8 cellular contexts compared by ENCODE assay signal in the genomic region with DNA sequence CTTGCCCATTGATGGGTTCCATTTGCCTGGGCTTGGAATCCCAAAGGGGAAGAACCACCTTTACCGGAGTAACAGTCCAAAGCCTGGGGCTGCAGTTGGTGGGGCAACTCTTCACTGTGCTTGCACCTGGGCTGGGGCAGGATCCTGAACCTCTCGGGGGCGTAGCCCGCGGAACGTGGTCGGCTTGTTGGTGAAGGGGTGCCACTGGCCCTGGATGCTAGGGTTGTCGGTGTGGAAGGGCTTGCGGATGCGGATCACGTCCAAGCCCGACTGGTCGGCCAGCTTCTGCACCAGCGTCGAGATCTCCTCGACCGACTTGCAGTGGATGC. TPM values are rescaled to one million over a fixed set of nuclear protein-coding genes. Genes with fewer than 3 reads are reported as not detected.
A peak's percentile ranks its signal among the peaks of the same experiment; 100 is the strongest.
DNase-seq lines count a peak whose midpoint lies in the region; ATAC-seq and TF ChIP-seq lines count a peak whose summit lies in the region.

No MANE protein-coding gene starts in this region.

- H3K4me3 ChIP-seq in WERI-Rb-1 (ENCODE audit: low read depth, low read length) (peak overlapping the region; percentile 96), skeletal muscle cell (ENCODE audit: low read depth, low read length) (peak overlapping the region; percentile 95)

- peak; percentile 7 for ATAC-seq in GM21528 (IDR thresholded peaks at IDR 0.05; ENCODE audit: low FRiP score, unreplicated experiment)
- peak; percentile 13 for ATAC-seq in foreskin keratinocyte
- no peak for ATAC-seq in GM21515 (IDR thresholded peaks at IDR 0.05; ENCODE audit: unreplicated experiment)
- ATAC-seq in HG02623 (IDR thresholded peaks at IDR 0.05; ENCODE audit: unreplicated experiment): no peak

- H3K27me3 ChIP-seq in WERI-Rb-1 (ENCODE audit: insufficient read depth, low read depth, severe bottlenecking) (no peaks in the 10 kb centered on the region), foreskin keratinocyte (no peaks in the 10 kb centered on the region)

- DNase-seq in WERI-Rb-1: no peak
- no peak for DNase-seq in foreskin keratinocyte
- no peak for DNase-seq in skeletal muscle cell (ENCODE audit: low read depth)
- DNase-seq in NCI-H2029 (lab: John Stamatoyannopoulos, UW): no peak
- DNase-seq in LoVo (ENCODE audit: low spot score): no peak

- H3K9me3 ChIP-seq in WERI-Rb-1 (ENCODE audit: severe bottlenecking): no peaks in the 10 kb centered on the region

- TF ChIP-seq CTCF in WERI-Rb-1 (IDR thresholded peaks at IDR 0.05; ENCODE audit: low read depth, low read length) (no peak), foreskin keratinocyte (conservative IDR thresholded peaks at IDR 0.05) (no peak)

- H3K4me1 ChIP-seq in foreskin keratinocyte: peaks cover 4% of the 10 kb centered on the region

- H3K27ac ChIP-seq in WERI-Rb-1 (peak overlapping the region; percentile 86), foreskin keratinocyte (no peak overlapping the region)

- H3K36me3 ChIP-seq in WERI-Rb-1: peaks cover 57% of the 10 kb centered on the region

RNA-seq across cellular contexts. Expression of gene MRPL43, which starts 0.7 kb away (rescaled TPM):
- 81.4 and 88.5 TPM in 2 replicates for total RNA-seq in foreskin keratinocyte
- 107 and 114 TPM in 2 replicates for polyA plus RNA-seq in foreskin keratinocyte

RNA-seq across cellular contexts. Expression of gene TWNK, which starts 0.8 kb away (rescaled TPM):
- total RNA-seq in foreskin keratinocyte: 15.8 and 17.2 TPM in 2 replicates
- 11.6 and 13.8 TPM in 2 replicates for polyA plus RNA-seq in foreskin keratinocyte

RNA-seq across cellular contexts. Expression of gene LZTS2, which starts 13.0 kb away (rescaled TPM):
- total RNA-seq in foreskin keratinocyte: 38.0 and 39.8 TPM in 2 replicates
- polyA plus RNA-seq in foreskin keratinocyte: 30.5 and 30.9 TPM in 2 replicates

RNA-seq across cellular contexts. Expression of gene SEMA4G, which starts 17.3 kb away (rescaled TPM):
- total RNA-seq in foreskin keratinocyte: 0.99 and 1.1 TPM in 2 replicates
- 0.96 and 1.1 TPM in 2 replicates for polyA plus RNA-seq in foreskin keratinocyte

RNA-seq across cellular contexts. Expression of gene PDZD7, which starts 44.3 kb away (rescaled TPM):
- 0.85 TPM in 2 replicates for total RNA-seq in foreskin keratinocyte
- 0.61 and 0.82 TPM in 2 replicates for polyA plus RNA-seq in foreskin keratinocyte

Comparison
In these comparisons a context has a peak if more than half of its experiments do, and no peak if none do; other contexts are left out.
1. ATAC-seq: peak in GM21528 (single experiment) and foreskin keratinocyte (single experiment); none in GM21515 (single experiment) and HG02623 (single experiment).